Comparison of ENCODE assay signal across 1 cellular context in the genomic region with DNA sequence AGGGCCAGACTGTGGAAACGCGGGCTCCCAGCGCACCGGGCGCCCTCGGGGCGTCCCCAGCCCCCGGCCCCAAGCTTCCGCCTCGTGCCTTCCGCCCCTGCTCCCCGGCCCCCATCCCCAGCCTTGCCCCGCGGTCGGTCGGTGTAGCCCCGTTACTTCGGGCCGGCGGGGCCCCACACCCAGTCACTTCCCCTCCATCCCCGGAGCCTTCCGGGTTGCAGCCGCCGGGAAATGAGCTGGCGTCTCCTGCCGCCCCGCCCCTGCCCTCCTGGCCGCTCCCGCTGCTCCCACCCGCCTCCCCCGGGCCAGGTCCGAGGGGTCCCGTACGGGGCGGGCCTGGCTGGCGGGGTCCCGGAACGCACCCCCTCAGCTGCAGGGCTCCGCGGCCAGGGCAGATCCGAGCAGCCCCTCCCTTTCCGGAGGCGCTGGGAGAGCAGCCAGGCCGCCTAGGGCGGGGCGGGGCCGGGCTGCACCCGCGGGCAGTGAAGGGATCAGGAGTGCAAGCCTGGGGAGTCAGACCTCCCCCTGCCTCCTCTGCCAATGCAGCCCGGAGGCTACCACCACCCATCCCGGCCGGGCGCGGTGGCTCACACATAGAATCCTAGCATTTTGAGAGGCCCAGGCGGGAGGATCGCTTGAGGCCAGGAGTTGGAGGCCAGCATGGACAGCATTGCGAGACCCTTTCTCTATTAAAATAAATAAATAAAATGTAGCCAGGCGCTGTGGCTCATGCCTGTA.
A peak's percentile ranks its signal among the peaks of the same experiment; 100 is the strongest.
TF ChIP-seq lines count a peak whose summit lies in the region.

No MANE protein-coding gene starts in this region.

TF ChIP-seq in K562, 482 proteins besides CTCF, POLR2A, EP300 and RAD21 (continued from another document and continues in another):
- TF ChIP-seq, protein P1, sequence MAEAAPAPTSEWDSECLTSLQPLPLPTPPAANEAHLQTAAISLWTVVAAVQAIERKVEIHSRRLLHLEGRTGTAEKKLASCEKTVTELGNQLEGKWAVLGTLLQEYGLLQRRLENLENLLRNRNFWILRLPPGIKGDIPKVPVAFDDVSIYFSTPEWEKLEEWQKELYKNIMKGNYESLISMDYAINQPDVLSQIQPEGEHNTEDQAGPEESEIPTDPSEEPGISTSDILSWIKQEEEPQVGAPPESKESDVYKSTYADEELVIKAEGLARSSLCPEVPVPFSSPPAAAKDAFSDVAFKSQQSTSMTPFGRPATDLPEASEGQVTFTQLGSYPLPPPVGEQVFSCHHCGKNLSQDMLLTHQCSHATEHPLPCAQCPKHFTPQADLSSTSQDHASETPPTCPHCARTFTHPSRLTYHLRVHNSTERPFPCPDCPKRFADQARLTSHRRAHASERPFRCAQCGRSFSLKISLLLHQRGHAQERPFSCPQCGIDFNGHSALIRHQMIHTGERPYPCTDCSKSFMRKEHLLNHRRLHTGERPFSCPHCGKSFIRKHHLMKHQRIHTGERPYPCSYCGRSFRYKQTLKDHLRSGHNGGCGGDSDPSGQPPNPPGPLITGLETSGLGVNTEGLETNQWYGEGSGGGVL (CRISPR knock-in tag; IDR thresholded peaks at IDR 0.05), result no peak
- no peak for TF ChIP-seq ZNF24 (IDR thresholded peaks at IDR 0.05)
- TF ChIP-seq, protein P2, sequence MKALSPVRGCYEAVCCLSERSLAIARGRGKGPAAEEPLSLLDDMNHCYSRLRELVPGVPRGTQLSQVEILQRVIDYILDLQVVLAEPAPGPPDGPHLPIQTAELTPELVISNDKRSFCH (CRISPR knock-in tag; IDR thresholded peaks at IDR 0.05), result no peak
- TF ChIP-seq, protein P2 (tag; IDR thresholded peaks at IDR 0.05), result no peak
- TF ChIP-seq, protein P3, sequence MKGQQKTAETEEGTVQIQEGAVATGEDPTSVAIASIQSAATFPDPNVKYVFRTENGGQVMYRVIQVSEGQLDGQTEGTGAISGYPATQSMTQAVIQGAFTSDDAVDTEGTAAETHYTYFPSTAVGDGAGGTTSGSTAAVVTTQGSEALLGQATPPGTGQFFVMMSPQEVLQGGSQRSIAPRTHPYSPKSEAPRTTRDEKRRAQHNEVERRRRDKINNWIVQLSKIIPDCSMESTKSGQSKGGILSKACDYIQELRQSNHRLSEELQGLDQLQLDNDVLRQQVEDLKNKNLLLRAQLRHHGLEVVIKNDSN (CRISPR knock-in tag; IDR thresholded peaks at IDR 0.05), result no peak
- TF ChIP-seq ZNF239 (CRISPR knock-in tag; IDR thresholded peaks at IDR 0.05), result no peak
- TF ChIP-seq U2AF2 (optimal IDR thresholded peaks at IDR 0.05; ENCODE audit: low read depth, low read length), result no peak
- TF ChIP-seq ZNF707 (CRISPR knock-in tag; conservative IDR thresholded peaks at IDR 0.05), result no peak
- TF ChIP-seq, protein P4, sequence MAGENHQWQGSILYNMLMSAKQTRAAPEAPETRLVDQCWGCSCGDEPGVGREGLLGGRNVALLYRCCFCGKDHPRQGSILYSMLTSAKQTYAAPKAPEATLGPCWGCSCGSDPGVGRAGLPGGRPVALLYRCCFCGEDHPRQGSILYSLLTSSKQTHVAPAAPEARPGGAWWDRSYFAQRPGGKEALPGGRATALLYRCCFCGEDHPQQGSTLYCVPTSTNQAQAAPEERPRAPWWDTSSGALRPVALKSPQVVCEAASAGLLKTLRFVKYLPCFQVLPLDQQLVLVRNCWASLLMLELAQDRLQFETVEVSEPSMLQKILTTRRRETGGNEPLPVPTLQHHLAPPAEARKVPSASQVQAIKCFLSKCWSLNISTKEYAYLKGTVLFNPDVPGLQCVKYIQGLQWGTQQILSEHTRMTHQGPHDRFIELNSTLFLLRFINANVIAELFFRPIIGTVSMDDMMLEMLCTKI (IDR thresholded peaks at IDR 0.05; ENCODE audit: partially characterized antibody), result no peak
- TF ChIP-seq TRIM24 (IDR thresholded peaks at IDR 0.05), result no peak
- no peak for TF ChIP-seq PURB (CRISPR knock-in tag; IDR thresholded peaks at IDR 0.05; ENCODE audit: low read depth)
- no peak for TF ChIP-seq ZNF75A (CRISPR knock-in tag; IDR thresholded peaks at IDR 0.05)
- no peak for TF ChIP-seq XRCC4 (IDR thresholded peaks at IDR 0.05; ENCODE audit: extremely low read depth, insufficient read depth, insufficient read length)
- no peak for TF ChIP-seq SMAD3 (CRISPR knock-in tag; conservative IDR thresholded peaks at IDR 0.05)
- TF ChIP-seq GABPB2 (CRISPR knock-in tag; conservative IDR thresholded peaks at IDR 0.05), result no peak
- TF ChIP-seq PHF8 (IDR thresholded peaks at IDR 0.05; ENCODE audit: borderline replicate concordance, low read length), result no peak; the same call in 1 of the 2 replicates
- TF ChIP-seq, protein P5, sequence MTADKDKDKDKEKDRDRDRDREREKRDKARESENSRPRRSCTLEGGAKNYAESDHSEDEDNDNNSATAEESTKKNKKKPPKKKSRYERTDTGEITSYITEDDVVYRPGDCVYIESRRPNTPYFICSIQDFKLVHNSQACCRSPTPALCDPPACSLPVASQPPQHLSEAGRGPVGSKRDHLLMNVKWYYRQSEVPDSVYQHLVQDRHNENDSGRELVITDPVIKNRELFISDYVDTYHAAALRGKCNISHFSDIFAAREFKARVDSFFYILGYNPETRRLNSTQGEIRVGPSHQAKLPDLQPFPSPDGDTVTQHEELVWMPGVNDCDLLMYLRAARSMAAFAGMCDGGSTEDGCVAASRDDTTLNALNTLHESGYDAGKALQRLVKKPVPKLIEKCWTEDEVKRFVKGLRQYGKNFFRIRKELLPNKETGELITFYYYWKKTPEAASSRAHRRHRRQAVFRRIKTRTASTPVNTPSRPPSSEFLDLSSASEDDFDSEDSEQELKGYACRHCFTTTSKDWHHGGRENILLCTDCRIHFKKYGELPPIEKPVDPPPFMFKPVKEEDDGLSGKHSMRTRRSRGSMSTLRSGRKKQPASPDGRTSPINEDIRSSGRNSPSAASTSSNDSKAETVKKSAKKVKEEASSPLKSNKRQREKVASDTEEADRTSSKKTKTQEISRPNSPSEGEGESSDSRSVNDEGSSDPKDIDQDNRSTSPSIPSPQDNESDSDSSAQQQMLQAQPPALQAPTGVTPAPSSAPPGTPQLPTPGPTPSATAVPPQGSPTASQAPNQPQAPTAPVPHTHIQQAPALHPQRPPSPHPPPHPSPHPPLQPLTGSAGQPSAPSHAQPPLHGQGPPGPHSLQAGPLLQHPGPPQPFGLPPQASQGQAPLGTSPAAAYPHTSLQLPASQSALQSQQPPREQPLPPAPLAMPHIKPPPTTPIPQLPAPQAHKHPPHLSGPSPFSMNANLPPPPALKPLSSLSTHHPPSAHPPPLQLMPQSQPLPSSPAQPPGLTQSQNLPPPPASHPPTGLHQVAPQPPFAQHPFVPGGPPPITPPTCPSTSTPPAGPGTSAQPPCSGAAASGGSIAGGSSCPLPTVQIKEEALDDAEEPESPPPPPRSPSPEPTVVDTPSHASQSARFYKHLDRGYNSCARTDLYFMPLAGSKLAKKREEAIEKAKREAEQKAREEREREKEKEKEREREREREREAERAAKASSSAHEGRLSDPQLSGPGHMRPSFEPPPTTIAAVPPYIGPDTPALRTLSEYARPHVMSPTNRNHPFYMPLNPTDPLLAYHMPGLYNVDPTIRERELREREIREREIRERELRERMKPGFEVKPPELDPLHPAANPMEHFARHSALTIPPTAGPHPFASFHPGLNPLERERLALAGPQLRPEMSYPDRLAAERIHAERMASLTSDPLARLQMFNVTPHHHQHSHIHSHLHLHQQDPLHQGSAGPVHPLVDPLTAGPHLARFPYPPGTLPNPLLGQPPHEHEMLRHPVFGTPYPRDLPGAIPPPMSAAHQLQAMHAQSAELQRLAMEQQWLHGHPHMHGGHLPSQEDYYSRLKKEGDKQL (CRISPR knock-in tag; IDR thresholded peaks at IDR 0.05; ENCODE audit: borderline replicate concordance), result no peak
- TF ChIP-seq LCOR (CRISPR knock-in tag; IDR thresholded peaks at IDR 0.05), result no peak
- TF ChIP-seq BCOR (IDR thresholded peaks at IDR 0.05), result peak; percentile 70
- no peak for TF ChIP-seq ATF1 (CRISPR knock-in tag; IDR thresholded peaks at IDR 0.05)
- TF ChIP-seq ATF1 (tag; IDR thresholded peaks at IDR 0.05), result peak; percentile 14; the same call in 1 of the 2 replicates
- TF ChIP-seq TEAD4 (IDR thresholded peaks at IDR 0.05; ENCODE audit: low read length), result no peak
- no peak for TF ChIP-seq TEAD4 (CRISPR knock-in tag; IDR thresholded peaks at IDR 0.05; ENCODE audit: borderline replicate concordance)
- no peak for TF ChIP-seq KLF13 (tag; IDR thresholded peaks at IDR 0.05; ENCODE audit: borderline replicate concordance, low read depth)
- TF ChIP-seq RBFOX2 (IDR thresholded peaks at IDR 0.05; ENCODE audit: low read depth, low read length), result peak; percentile 47
- no peak for TF ChIP-seq NR1H2 (CRISPR knock-in tag; IDR thresholded peaks at IDR 0.05)
- no peak for TF ChIP-seq SLC30A9 (CRISPR knock-in tag; IDR thresholded peaks at IDR 0.05)
- peak; percentile 34 for TF ChIP-seq CCNT2 (IDR thresholded peaks at IDR 0.05; ENCODE audit: borderline replicate concordance, extremely low read depth, insufficient read length, low read depth, low read length)
- TF ChIP-seq C11orf30 (IDR thresholded peaks at IDR 0.05; ENCODE audit: low read depth), result no peak
- TF ChIP-seq KLF6 (CRISPR knock-in tag; IDR thresholded peaks at IDR 0.05; ENCODE audit: borderline replicate concordance), result no peak
- TF ChIP-seq E2F3 (CRISPR knock-in tag; IDR thresholded peaks at IDR 0.05), result no peak
- TF ChIP-seq, protein P6, sequence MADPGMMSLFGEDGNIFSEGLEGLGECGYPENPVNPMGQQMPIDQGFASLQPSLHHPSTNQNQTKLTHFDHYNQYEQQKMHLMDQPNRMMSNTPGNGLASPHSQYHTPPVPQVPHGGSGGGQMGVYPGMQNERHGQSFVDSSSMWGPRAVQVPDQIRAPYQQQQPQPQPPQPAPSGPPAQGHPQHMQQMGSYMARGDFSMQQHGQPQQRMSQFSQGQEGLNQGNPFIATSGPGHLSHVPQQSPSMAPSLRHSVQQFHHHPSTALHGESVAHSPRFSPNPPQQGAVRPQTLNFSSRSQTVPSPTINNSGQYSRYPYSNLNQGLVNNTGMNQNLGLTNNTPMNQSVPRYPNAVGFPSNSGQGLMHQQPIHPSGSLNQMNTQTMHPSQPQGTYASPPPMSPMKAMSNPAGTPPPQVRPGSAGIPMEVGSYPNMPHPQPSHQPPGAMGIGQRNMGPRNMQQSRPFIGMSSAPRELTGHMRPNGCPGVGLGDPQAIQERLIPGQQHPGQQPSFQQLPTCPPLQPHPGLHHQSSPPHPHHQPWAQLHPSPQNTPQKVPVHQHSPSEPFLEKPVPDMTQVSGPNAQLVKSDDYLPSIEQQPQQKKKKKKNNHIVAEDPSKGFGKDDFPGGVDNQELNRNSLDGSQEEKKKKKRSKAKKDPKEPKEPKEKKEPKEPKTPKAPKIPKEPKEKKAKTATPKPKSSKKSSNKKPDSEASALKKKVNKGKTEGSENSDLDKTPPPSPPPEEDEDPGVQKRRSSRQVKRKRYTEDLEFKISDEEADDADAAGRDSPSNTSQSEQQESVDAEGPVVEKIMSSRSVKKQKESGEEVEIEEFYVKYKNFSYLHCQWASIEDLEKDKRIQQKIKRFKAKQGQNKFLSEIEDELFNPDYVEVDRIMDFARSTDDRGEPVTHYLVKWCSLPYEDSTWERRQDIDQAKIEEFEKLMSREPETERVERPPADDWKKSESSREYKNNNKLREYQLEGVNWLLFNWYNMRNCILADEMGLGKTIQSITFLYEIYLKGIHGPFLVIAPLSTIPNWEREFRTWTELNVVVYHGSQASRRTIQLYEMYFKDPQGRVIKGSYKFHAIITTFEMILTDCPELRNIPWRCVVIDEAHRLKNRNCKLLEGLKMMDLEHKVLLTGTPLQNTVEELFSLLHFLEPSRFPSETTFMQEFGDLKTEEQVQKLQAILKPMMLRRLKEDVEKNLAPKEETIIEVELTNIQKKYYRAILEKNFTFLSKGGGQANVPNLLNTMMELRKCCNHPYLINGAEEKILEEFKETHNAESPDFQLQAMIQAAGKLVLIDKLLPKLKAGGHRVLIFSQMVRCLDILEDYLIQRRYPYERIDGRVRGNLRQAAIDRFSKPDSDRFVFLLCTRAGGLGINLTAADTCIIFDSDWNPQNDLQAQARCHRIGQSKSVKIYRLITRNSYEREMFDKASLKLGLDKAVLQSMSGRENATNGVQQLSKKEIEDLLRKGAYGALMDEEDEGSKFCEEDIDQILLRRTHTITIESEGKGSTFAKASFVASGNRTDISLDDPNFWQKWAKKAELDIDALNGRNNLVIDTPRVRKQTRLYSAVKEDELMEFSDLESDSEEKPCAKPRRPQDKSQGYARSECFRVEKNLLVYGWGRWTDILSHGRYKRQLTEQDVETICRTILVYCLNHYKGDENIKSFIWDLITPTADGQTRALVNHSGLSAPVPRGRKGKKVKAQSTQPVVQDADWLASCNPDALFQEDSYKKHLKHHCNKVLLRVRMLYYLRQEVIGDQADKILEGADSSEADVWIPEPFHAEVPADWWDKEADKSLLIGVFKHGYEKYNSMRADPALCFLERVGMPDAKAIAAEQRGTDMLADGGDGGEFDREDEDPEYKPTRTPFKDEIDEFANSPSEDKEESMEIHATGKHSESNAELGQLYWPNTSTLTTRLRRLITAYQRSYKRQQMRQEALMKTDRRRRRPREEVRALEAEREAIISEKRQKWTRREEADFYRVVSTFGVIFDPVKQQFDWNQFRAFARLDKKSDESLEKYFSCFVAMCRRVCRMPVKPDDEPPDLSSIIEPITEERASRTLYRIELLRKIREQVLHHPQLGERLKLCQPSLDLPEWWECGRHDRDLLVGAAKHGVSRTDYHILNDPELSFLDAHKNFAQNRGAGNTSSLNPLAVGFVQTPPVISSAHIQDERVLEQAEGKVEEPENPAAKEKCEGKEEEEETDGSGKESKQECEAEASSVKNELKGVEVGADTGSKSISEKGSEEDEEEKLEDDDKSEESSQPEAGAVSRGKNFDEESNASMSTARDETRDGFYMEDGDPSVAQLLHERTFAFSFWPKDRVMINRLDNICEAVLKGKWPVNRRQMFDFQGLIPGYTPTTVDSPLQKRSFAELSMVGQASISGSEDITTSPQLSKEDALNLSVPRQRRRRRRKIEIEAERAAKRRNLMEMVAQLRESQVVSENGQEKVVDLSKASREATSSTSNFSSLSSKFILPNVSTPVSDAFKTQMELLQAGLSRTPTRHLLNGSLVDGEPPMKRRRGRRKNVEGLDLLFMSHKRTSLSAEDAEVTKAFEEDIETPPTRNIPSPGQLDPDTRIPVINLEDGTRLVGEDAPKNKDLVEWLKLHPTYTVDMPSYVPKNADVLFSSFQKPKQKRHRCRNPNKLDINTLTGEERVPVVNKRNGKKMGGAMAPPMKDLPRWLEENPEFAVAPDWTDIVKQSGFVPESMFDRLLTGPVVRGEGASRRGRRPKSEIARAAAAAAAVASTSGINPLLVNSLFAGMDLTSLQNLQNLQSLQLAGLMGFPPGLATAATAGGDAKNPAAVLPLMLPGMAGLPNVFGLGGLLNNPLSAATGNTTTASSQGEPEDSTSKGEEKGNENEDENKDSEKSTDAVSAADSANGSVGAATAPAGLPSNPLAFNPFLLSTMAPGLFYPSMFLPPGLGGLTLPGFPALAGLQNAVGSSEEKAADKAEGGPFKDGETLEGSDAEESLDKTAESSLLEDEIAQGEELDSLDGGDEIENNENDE (IDR thresholded peaks at IDR 0.05; ENCODE audit: low read depth, low read length), result no peak
- TF ChIP-seq EP400 (IDR thresholded peaks at IDR 0.05), result no peak
- 0 out of 4 replicates have a peak, but pooled peaks of 1 of the 2 experiments have one; percentile 27 for TF ChIP-seq ETV6 (IDR thresholded peaks at IDR 0.05; ENCODE audit: borderline replicate concordance in 1 of 2, low read depth in 2 of 2, low read length in 1 of 2)
- TF ChIP-seq ETV6 (CRISPR knock-in tag; IDR thresholded peaks at IDR 0.05; ENCODE audit: borderline replicate concordance), result no peak
